ENCODE assay signal across 8 cellular contexts in the genomic region with DNA sequence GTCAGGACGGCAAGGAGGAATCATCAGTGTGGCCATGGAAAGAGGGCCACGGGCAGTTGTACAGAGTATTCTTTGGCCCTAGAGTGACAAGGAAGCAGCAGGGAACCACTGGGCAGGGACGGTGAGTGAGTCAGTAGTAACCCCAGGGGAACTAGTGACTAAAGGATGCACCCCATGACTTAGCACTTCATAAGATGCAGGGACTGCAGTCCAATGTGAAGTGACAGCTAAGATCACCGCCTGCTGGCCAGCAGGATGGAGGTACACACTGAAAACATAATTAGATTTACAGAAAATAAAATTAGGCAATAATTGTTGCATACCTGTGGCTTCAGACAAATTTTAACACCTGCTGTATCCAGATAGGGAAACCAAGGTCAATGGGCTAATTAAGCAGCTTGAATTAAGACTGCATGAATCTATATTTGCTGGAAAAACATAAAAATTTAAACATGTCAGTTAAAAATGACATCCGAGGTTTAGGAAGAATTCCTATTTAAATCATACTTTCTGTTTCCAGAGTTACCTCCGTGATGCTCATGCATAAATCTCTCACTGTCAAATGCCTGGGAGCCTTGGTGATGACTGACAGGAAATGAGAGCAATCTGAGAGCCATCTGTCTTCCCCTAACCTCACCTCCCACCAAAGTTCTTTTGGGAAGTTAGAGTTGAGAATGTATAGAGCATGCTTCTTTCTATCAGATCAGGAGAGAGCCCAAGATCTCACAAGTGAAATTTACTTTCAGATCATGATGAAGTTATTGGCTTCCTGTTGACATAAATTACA. TPM values are rescaled to one million over a fixed set of nuclear protein-coding genes. Genes with fewer than 3 reads are reported as not detected.
DNase-seq lines count a peak whose midpoint lies in the region; ATAC-seq and TF ChIP-seq lines count a peak whose summit lies in the region.

No MANE protein-coding gene starts in this region.

- CTCF ChIA-PET in AG04449 (lab: Yijun Ruan, JAX) (interaction anchor here (0.7 to 6.9 kb wide), 6 partner anchors 10 to 742 kb away, joined by 3 to 42 read pairs (median 4); no protein-coding TSS in a partner anchor), mammary epithelial cell (lab: Charles Lee; ENCODE audit: low non-redundant PET) (interaction anchor here (0.6 kb wide), 1 partner anchor 167 kb away, joined by 9 read pairs; no protein-coding TSS in a partner anchor)

- H3K4me3 Mint-ChIP-seq in activated T-helper 1 cell treated with anti-CD3 and anti-CD28 coated beads, Interleukin-12 subunit alpha, Interleukin-12 subunit beta, Interleukin-2, Interleukin-4 antibody, amounts not matched to agents 30 ng/mL and 10 ng/mL and 1 ng/mL, durations not matched to agents 14 hours and 24 hours and 36 hours, result no peak overlapping the region

- H3K36me3 ChIP-seq in mammary epithelial cell (ENCODE audit: insufficient read depth, low read length), result no peaks in the 10 kb centered on the region

- H3K4me2 ChIP-seq in mammary epithelial cell (ENCODE audit: insufficient read depth, low read depth, low read length), result no peak overlapping the region

- TF ChIP-seq CTCF in AG04449 (IDR thresholded peaks at IDR 0.05; ENCODE audit: insufficient read depth, low read length, missing control alignments) (peak; percentile 25), HL-60 (IDR thresholded peaks at IDR 0.05; ENCODE audit: insufficient read depth, low read length) (peak; percentile 6), mammary epithelial cell (conservative IDR thresholded peaks at IDR 0.05 in 1 of 2, IDR thresholded peaks at IDR 0.05 in 1 of 2; ENCODE audit: extremely low read depth in 1 of 2, insufficient read depth in 1 of 2, low read depth in 1 of 2, low read length in 2 of 2) (peak; percentile 52 to 62)

- peak overlapping the region; percentile 5 for H2AFZ ChIP-seq in mammary epithelial cell (ENCODE audit: low read depth, low read length)

- POLR2A ChIA-PET in AG04449 (lab: Yijun Ruan, JAX), result no interaction called here

- no peaks in the 10 kb centered on the region for H3K9me3 ChIP-seq in mammary epithelial cell (replicated peaks; ENCODE audit: insufficient read depth, low read length)

- peaks cover 9% of the 10 kb centered on the region for H3K4me1 ChIP-seq in mammary epithelial cell (ENCODE audit: insufficient read depth, low read length)

- no peaks in the 10 kb centered on the region for H3K36me3 Mint-ChIP-seq in activated T-helper 1 cell treated with anti-CD3 and anti-CD28 coated beads, Interleukin-12 subunit alpha, Interleukin-12 subunit beta, Interleukin-2, Interleukin-4 antibody, amounts not matched to agents 30 ng/mL and 10 ng/mL and 1 ng/mL, durations not matched to agents 14 hours and 24 hours and 36 hours (ENCODE audit: low read depth)

- WGBS in mammary epithelial cell (ENCODE audit: low coverage, missing lambda C conversion rate), result 69% methylated on average over 6 of the region's 6 CpGs

- dilution Hi-C loops in mammary epithelial cell (cut with HindIII; ENCODE audit: low sequenced_read_pairs), result no loop called here

- no peak overlapping the region for H3K9ac ChIP-seq in mammary epithelial cell (ENCODE audit: insufficient read depth, low read length)

- H3K27me3 Mint-ChIP-seq in activated T-helper 1 cell treated with anti-CD3 and anti-CD28 coated beads, Interleukin-12 subunit alpha, Interleukin-12 subunit beta, Interleukin-2, Interleukin-4 antibody, amounts not matched to agents 30 ng/mL and 10 ng/mL and 1 ng/mL, durations not matched to agents 14 hours and 24 hours and 36 hours (ENCODE audit: insufficient read depth), result peaks cover 5% of the 10 kb centered on the region

- H3K27me3 ChIP-seq in HL-60 (ENCODE audit: insufficient read depth, poor library complexity, severe bottlenecking), result no peaks in the 10 kb centered on the region
- H3K27me3 ChIP-seq in mammary epithelial cell (ENCODE audit: insufficient read depth, low read length), result no peaks in the 10 kb centered on the region

- no TSS peak for BruUV-seq in mammary epithelial cell (replicated peaks; lab: Mats Ljungman, UMichigan)

- no peaks in the 10 kb centered on the region for H4K20me1 ChIP-seq in mammary epithelial cell (ENCODE audit: insufficient read depth, low read length)

- peak; percentile 68 for ATAC-seq in GM19025 (IDR thresholded peaks at IDR 0.05; ENCODE audit: low read depth, unreplicated experiment)

- no peaks in the 10 kb centered on the region for H3K4me1 Mint-ChIP-seq in activated T-helper 1 cell treated with anti-CD3 and anti-CD28 coated beads, Interleukin-12 subunit alpha, Interleukin-12 subunit beta, Interleukin-2, Interleukin-4 antibody, amounts not matched to agents 30 ng/mL and 10 ng/mL and 1 ng/mL, durations not matched to agents 14 hours and 24 hours and 36 hours (ENCODE audit: low read depth)

- in situ Hi-C loops in mammary epithelial cell (cut with MboI; ENCODE audit: low sequenced_read_pairs in 2 of 2), result loop anchor here (5.0 to 25.0 kb wide), 5 partner anchors 113 to 746 kb away; no protein-coding TSS in a partner anchor

- H3K27ac Mint-ChIP-seq in activated T-helper 1 cell treated with anti-CD3 and anti-CD28 coated beads, Interleukin-12 subunit alpha, Interleukin-12 subunit beta, Interleukin-2, Interleukin-4 antibody, amounts not matched to agents 30 ng/mL and 10 ng/mL and 1 ng/mL, durations not matched to agents 14 hours and 24 hours and 36 hours, result no peak overlapping the region

- H3K27ac ChIP-seq in HL-60 (replicated peaks) (no peak overlapping the region), mammary epithelial cell (ENCODE audit: insufficient read depth, low read depth, low read length) (no peak overlapping the region)

- DNase-seq in AG04449 (ENCODE audit: low read depth, low spot score), result peak; percentile 4
- DNase-seq in HL-60 (ENCODE audit: low read depth in 1 of 2, low spot score in 1 of 2), result peak; percentile 50 to 57
- peak; percentile 60 for DNase-seq in mammary epithelial cell
- no peak for DNase-seq in NCI-H526 (lab: John Stamatoyannopoulos, UW)
- no peak for DNase-seq in occipital lobe (lab: John Stamatoyannopoulos, UW)
- DNase-seq in activated T-cell treated with anti-CD3 and anti-CD28 coated beads for 4 hours, result no peak
- no peak for DNase-seq in activated T-helper 1 cell treated with anti-CD3 and anti-CD28 coated beads, Interleukin-12 subunit alpha, Interleukin-12 subunit beta, Interleukin-2, Interleukin-4 antibody, amounts not matched to agents 30 ng/mL and 10 ng/mL and 1 ng/mL, durations not matched to agents 14 hours and 24 hours and 36 hours (ENCODE audit: low spot score)

- H3K4me3 ChIP-seq in AG04449 (ENCODE audit: low read depth, low read length) (no peak overlapping the region), HL-60 (replicated peaks; ENCODE audit: insufficient read depth, low read length) (no peak overlapping the region), mammary epithelial cell (replicated peaks in 1 of 3; ENCODE audit: insufficient read depth in 1 of 3, low read depth in 2 of 3, low read length in 3 of 3) (no peak overlapping the region)

- intact Hi-C loops in mammary epithelial cell (cut with micrococcal nuclease), result no loop called here
- intact Hi-C loops in activated T-helper 1 cell treated with anti-CD3 and anti-CD28 coated beads, Interleukin-12 subunit alpha, Interleukin-12 subunit beta, Interleukin-2, Interleukin-4 antibody, amounts not matched to agents 30 ng/mL and 10 ng/mL and 1 ng/mL, durations not matched to agents 14 hours and 24 hours and 36 hours (cut with micrococcal nuclease), result loop anchor here (10.0 kb wide), 1 partner anchor 323 kb away; the partner anchor contains the start of gene STAC

- H3K79me2 ChIP-seq in mammary epithelial cell (ENCODE audit: insufficient read depth, low read length), result no peaks in the 10 kb centered on the region

- no peaks in the 10 kb centered on the region for H3K9me3 Mint-ChIP-seq in activated T-helper 1 cell treated with anti-CD3 and anti-CD28 coated beads, Interleukin-12 subunit alpha, Interleukin-12 subunit beta, Interleukin-2, Interleukin-4 antibody, amounts not matched to agents 30 ng/mL and 10 ng/mL and 1 ng/mL, durations not matched to agents 14 hours and 24 hours and 36 hours

RNA-seq across cellular contexts. Expression of gene DCLK3, which starts 56.5 kb away (rescaled TPM):
- not detected for total RNA-seq in mammary epithelial cell
- not detected for polyA plus RNA-seq in mammary epithelial cell
- not detected for polyA minus RNA-seq in mammary epithelial cell
- total RNA-seq in occipital lobe, result 11.2 TPM
- total RNA-seq in activated T-helper 1 cell treated with anti-CD3 and anti-CD28 coated beads, Interleukin-12 subunit alpha, Interleukin-12 subunit beta, Interleukin-2, Interleukin-4 antibody, amounts not matched to agents 30 ng/mL and 10 ng/mL and 1 ng/mL, durations not matched to agents 14 hours and 24 hours and 36 hours, result not detected in 2 replicates

Comparison
In these comparisons a context has a peak if more than half of its experiments do, and no peak if none do; other contexts are left out.
1. DNase-seq: peak in AG04449 (single experiment), HL-60 (2 of 2) and mammary epithelial cell (single experiment); none in NCI-H526 (0 of 2), occipital lobe (single experiment), activated T-cell treated with anti-CD3 and anti-CD28 coated beads for 4 hours (single experiment) and activated T-helper 1 cell treated with anti-CD3 and anti-CD28 coated beads, Interleukin-12 subunit alpha, Interleukin-12 subunit beta, Interleukin-2, Interleukin-4 antibody, amounts not matched to agents 30 ng/mL and 10 ng/mL and 1 ng/mL, durations not matched to agents 14 hours and 24 hours and 36 hours (single experiment).
2. CTCF ChIP-seq: peak in every context shown above with its lines; median percentile 57 in mammary epithelial cell; 25 in AG04449; 6 in HL-60.
3. RNA of gene DCLK3, which starts 56.5 kb away (total RNA-seq): 11.2 TPM in occipital lobe (single experiment); not detected in mammary epithelial cell and not detected in activated T-helper 1 cell treated with anti-CD3 and anti-CD28 coated beads, Interleukin-12 subunit alpha, Interleukin-12 subunit beta, Interleukin-2, Interleukin-4 antibody, amounts not matched to agents 30 ng/mL and 10 ng/mL and 1 ng/mL, durations not matched to agents 14 hours and 24 hours and 36 hours; every median in the first group is over 10 times any median in the second.